In genomic region chr17:9445424-9445823, GRCh38 we compare ENCODE assay signal across 33 cellular contexts.
"Had no signal": no experiment of that assay in that cellular context is flagged by ENCODE, and none has a peak within 500 bp of the region (broad histone marks: within the 10 kb centered on the region; RNA-seq: fewer than 3 reads in every experiment).

No MANE protein-coding gene starts in this region.

- H3K27me3 ChIP-seq: MG63 had no signal

- DNase-seq: Karpas-422, Kasumi-1, MG63, MM.1S, MV-4-11, NCI-H1048, NCI-H1092, NCI-H1092 treated with DMSO at 0.1 percent for 48 hours, NCI-H1105, NCI-H1105 treated with DMSO at 0.1 percent for 48 hours, NCI-H1417, NCI-H1417 treated with DMSO at 0.1 percent for 48 hours, NCI-H1436, NCI-H1436 treated with DMSO at 0.1 percent for 48 hours, NCI-H146, NCI-H1694, NCI-H1694 treated with DMSO at 0.1 percent for 48 hours, NCI-H187, NCI-H187 treated with DMSO at 0.1 percent for 48 hours, NCI-H1930, NCI-H2029, NCI-H2029 treated with DMSO at 0.1 percent for 48 hours, NCI-H2081, NCI-H2081 treated with DMSO at 0.1 percent for 48 hours, NCI-H2107, NCI-H2171, NCI-H2171 treated with DMSO at 0.1 percent for 48 hours, NCI-H2227 treated with DMSO at 0.1 percent for 48 hours, NCI-H226, NCI-H345, NCI-H446 treated with DMSO at 0.1 percent for 48 hours, NCI-H510A, NCI-H510A treated with DMSO at 0.1 percent for 48 hours had no signal

- H3K9me3 ChIP-seq: MG63 had no signal

- H3K4me3 ChIP-seq: MG63 had no signal

- H3K36me3 ChIP-seq: MG63 had no signal
